Comparison of ENCODE assay signal across 1 cellular context in genomic region chr17:47857551-47858410, GRCh38.
TF ChIP-seq lines count a peak whose summit lies in the region.

No MANE protein-coding gene starts in this region.

TF ChIP-seq in GM23338, 12 proteins besides CTCF, POLR2A, EP300 and RAD21 (continued from another document):
- no peak for TF ChIP-seq ZNF462 (CRISPR knock-in tag; IDR thresholded peaks at IDR 0.05)
